8 cellular contexts compared by ENCODE assay signal in genomic region chr10:101065479-101066145, GRCh38. TPM values are rescaled to one million over a fixed set of nuclear protein-coding genes. Genes with fewer than 3 reads are reported as not detected.
DNase-seq lines count a peak whose midpoint lies in the region; ATAC-seq and TF ChIP-seq lines count a peak whose summit lies in the region.

No MANE protein-coding gene starts in this region.

- H3K4me3 ChIP-seq in Caco-2 (ENCODE audit: low read depth, low read length) (peak overlapping the region; percentile 70), OCI-LY3 (ENCODE audit: low read length) (peak overlapping the region; percentile 82), fibroblast of lung (replicated peaks in 1 of 4; ENCODE audit: control extremely low read depth in 1 of 4, insufficient read depth in 1 of 4, low read depth in 3 of 4, low read length in 4 of 4) (peak overlapping the region in 3 of 4 experiments; percentile 22 to 65 (median 61)), sigmoid colon (peak overlapping the region in 2 of 4 donors; percentile 45 to 47)

- H3K4me1 ChIP-seq in Caco-2 (peaks cover 30% of the 10 kb centered on the region), OCI-LY3 (ENCODE audit: low read length) (peaks cover 29% of the 10 kb centered on the region), fibroblast of lung (ENCODE audit: control insufficient read depth, extremely low read depth, insufficient read depth, low read length) (peaks cover 11% of the 10 kb centered on the region), sigmoid colon (peaks cover 0 to 54% (median 46%) of the 10 kb centered on the region in 4 donors)

- TF ChIP-seq EP300 in sigmoid colon (IDR thresholded peaks at IDR 0.05): no peak

- CTCF ChIA-PET in Caco-2 (lab: Charles Lee): interaction anchor here (0.6 to 5.0 kb wide), 7 partner anchors 8 to 77 kb away, joined by 3 to 47 read pairs (median 5); no protein-coding TSS in a partner anchor

- H3K9ac ChIP-seq in OCI-LY3 (ENCODE audit: low read length): no peak overlapping the region
- peak overlapping the region; percentile 56 for H3K9ac ChIP-seq in fibroblast of lung (ENCODE audit: insufficient read depth, low read length)

- no peak overlapping the region for H2AFZ ChIP-seq in OCI-LY3 (ENCODE audit: low read depth, low read length)
- peak overlapping the region; percentile 34 for H2AFZ ChIP-seq in fibroblast of lung (ENCODE audit: low read length)

- H3K36me3 ChIP-seq in Caco-2 (ENCODE audit: control insufficient read depth, insufficient read depth, low read length): no peaks in the 10 kb centered on the region; the same call in 1 of the 2 replicates
- H3K36me3 ChIP-seq in OCI-LY3 (replicated peaks; ENCODE audit: low read depth, low read length): no peaks in the 10 kb centered on the region
- no peaks in the 10 kb centered on the region for H3K36me3 ChIP-seq in fibroblast of lung (ENCODE audit: control insufficient read depth, insufficient read depth, low read length)
- no peaks in the 10 kb centered on the region for H3K36me3 ChIP-seq in sigmoid colon

- H3K9me3 ChIP-seq in Caco-2 (no peaks in the 10 kb centered on the region), OCI-LY3 (ENCODE audit: insufficient read depth, low read length) (no peaks in the 10 kb centered on the region), fibroblast of lung (ENCODE audit: control insufficient read depth, insufficient read depth, low read depth, low read length) (no peaks in the 10 kb centered on the region), sigmoid colon (no peaks in the 10 kb centered on the region)

- peaks cover 22% of the 10 kb centered on the region for H3K4me1 Mint-ChIP-seq in Caco-2 (ENCODE audit: low read depth, unreplicated experiment)

- H3K4me3 Mint-ChIP-seq in Caco-2 (ENCODE audit: unreplicated experiment): peak overlapping the region; percentile 96

- no peaks in the 10 kb centered on the region for H3K27me3 ChIP-seq in Caco-2 (replicated peaks; ENCODE audit: control insufficient read depth, insufficient read depth, low read length)
- no peaks in the 10 kb centered on the region; the same call in 1 of the 2 replicates for H3K27me3 ChIP-seq in OCI-LY3 (ENCODE audit: low read depth, low read length)
- no peaks in the 10 kb centered on the region for H3K27me3 ChIP-seq in fibroblast of lung (ENCODE audit: control insufficient read depth, insufficient read depth, low read length)
- H3K27me3 ChIP-seq in sigmoid colon: peaks cover 17 to 57% (median 50%) of the 10 kb centered on the region in 3 donors

- H4K20me1 ChIP-seq in OCI-LY3 (ENCODE audit: insufficient read depth, low read length) (no peaks in the 10 kb centered on the region), fibroblast of lung (ENCODE audit: control insufficient read depth, extremely low read depth, insufficient read depth, low read length) (no peaks in the 10 kb centered on the region)

- BruUV-seq in Caco-2 (replicated peaks; lab: Mats Ljungman, UMichigan): TSS peak; percentile 85

- H3K9me3 Mint-ChIP-seq in Caco-2 (ENCODE audit: unreplicated experiment): no peaks in the 10 kb centered on the region

- peak overlapping the region; percentile 98 for H3K27ac Mint-ChIP-seq in Caco-2 (ENCODE audit: unreplicated experiment)

- no peak for TF ChIP-seq POLR2A in sigmoid colon (IDR thresholded peaks at IDR 0.05)

- H3K79me2 ChIP-seq in OCI-LY3 (ENCODE audit: low read length) (no peaks in the 10 kb centered on the region), fibroblast of lung (ENCODE audit: control insufficient read depth, insufficient read depth, low read length) (peaks cover 5% of the 10 kb centered on the region)

- ATAC-seq in HG03354 (IDR thresholded peaks at IDR 0.05; ENCODE audit: poor library complexity, severe bottlenecking, unreplicated experiment): no peak

- H3K36me3 Mint-ChIP-seq in Caco-2 (ENCODE audit: insufficient read depth, unreplicated experiment): peaks cover 47% of the 10 kb centered on the region

- DNase-seq in Caco-2 (no peak), fibroblast of lung (ENCODE audit: low read depth in 2 of 2) (peak in 1 of 2 donors; percentile 75), sigmoid colon (no peak), NCI-H187 treated with DMSO at 0.1 percent for 48 hours (lab: John Stamatoyannopoulos, UW) (no peak)
- no peak for DNase-seq in stimulated activated CD4-positive, alpha-beta T cell treated with anti-CD3 and anti-CD28 coated beads, Interleukin-12 subunit alpha, Interleukin-12 subunit beta, amount 100 ng/mL, for 4 hours
- DNase-seq in activated effector memory CD4-positive, alpha-beta T cell treated with anti-CD3 and anti-CD28 coated beads, Interleukin-2, amount 50 U/mL, for 16 hours: no peak

- 62 to 71% methylated on average over 3 of the region's 3 CpGs for WGBS in sigmoid colon, 2 donors

- H3K27me3 Mint-ChIP-seq in Caco-2 (ENCODE audit: insufficient read depth, unreplicated experiment): no peaks in the 10 kb centered on the region

- intact Hi-C loops in Caco-2 (cut with micrococcal nuclease; ENCODE audit: unreplicated experiment): loop anchor here (1.0 to 5.0 kb wide), 3 partner anchors 24 to 67 kb away; partner anchors contain the start of genes LZTS2, PDZD7 and SFXN3
- intact Hi-C loops in sigmoid colon (cut with DNase I): loop anchor here (5.0 kb wide), 1 partner anchor 33 kb away; the partner anchor contains the start of genes PDZD7 and SFXN3

- peak overlapping the region; percentile 95 for H3K4me2 ChIP-seq in OCI-LY3 (ENCODE audit: low read length)
- peak overlapping the region; percentile 76 for H3K4me2 ChIP-seq in fibroblast of lung (ENCODE audit: extremely low read depth, insufficient read depth, low read length)

- POLR2A ChIA-PET in Caco-2 (lab: Charles Lee): interaction anchor here (1.0 kb wide), 1 partner anchor 22 kb away, joined by 4 read pairs; no protein-coding TSS in a partner anchor

- no peak for TF ChIP-seq CTCF in Caco-2 (IDR thresholded peaks at IDR 0.05; ENCODE audit: insufficient read depth in 1 of 2, low read depth in 1 of 2, low read length in 1 of 2, severe bottlenecking in 1 of 2, unreplicated experiment in 1 of 2)
- TF ChIP-seq CTCF in OCI-LY3 (IDR thresholded peaks at IDR 0.05; ENCODE audit: low read depth, low read length): no peak
- no peak for TF ChIP-seq CTCF in fibroblast of lung (conservative IDR thresholded peaks at IDR 0.05 in 1 of 2, IDR thresholded peaks at IDR 0.05 in 1 of 2; ENCODE audit: low read depth in 1 of 2, low read length in 2 of 2)
- no peak for TF ChIP-seq CTCF in sigmoid colon (IDR thresholded peaks at IDR 0.05)

- H3K27ac ChIP-seq in OCI-LY3 (ENCODE audit: low read length): no peak overlapping the region
- peak overlapping the region; percentile 48 for H3K27ac ChIP-seq in fibroblast of lung (ENCODE audit: insufficient read depth, low read length)
- peak overlapping the region in 3 of 4 donors; percentile 41 to 62 (median 59) for H3K27ac ChIP-seq in sigmoid colon

RNA-seq across cellular contexts. Expression of gene KAZALD1, which starts 3.8 kb away (rescaled TPM):
- 41.3 and 42.3 TPM in 2 replicates for total RNA-seq in Caco-2 (2022)
- 14.4 and 19.8 TPM in 2 replicates for total RNA-seq in fibroblast of lung
- polyA plus RNA-seq in fibroblast of lung: 4.6 and 15.3 TPM in 2 replicates
- polyA plus RNA-seq in fibroblast of lung (2012): 6.7 and 26.3 TPM in 2 replicates
- polyA minus RNA-seq in fibroblast of lung (ENCODE audit: low replicate concordance): 17.1 and 35.7 TPM in 2 replicates
- 1 to 10 TPM in 3 of 4 donors, under 1 TPM in 1; 0.49 to 3.9 (median 3.0) TPM for total RNA-seq in sigmoid colon
- 10 to 100 TPM; 15.6 to 40.2 (median 25.7) TPM for polyA plus RNA-seq in sigmoid colon

RNA-seq across cellular contexts. Expression of gene SFXN3, which starts 34.6 kb away (rescaled TPM):
- 23.4 and 30.3 TPM in 2 replicates for total RNA-seq in Caco-2 (2022)
- 39.3 and 55.0 TPM in 2 replicates for total RNA-seq in fibroblast of lung
- 79.3 and 90.9 TPM in 2 replicates for polyA plus RNA-seq in fibroblast of lung
- polyA plus RNA-seq in fibroblast of lung (2012): 48.7 and 51.3 TPM in 2 replicates
- polyA minus RNA-seq in fibroblast of lung (ENCODE audit: low replicate concordance): 125 and 157 TPM in 2 replicates
- total RNA-seq in sigmoid colon: 10 to 100 TPM; 17.5 to 57.1 (median 43.5) TPM
- 10 to 100 TPM in 2 of 3 donors, 1 to 10 TPM in 1; 9.5 to 16.9 (median 11.4) TPM for polyA plus RNA-seq in sigmoid colon

RNA-seq across cellular contexts. Expression of gene PDZD7, which starts 34.7 kb away (rescaled TPM):
- total RNA-seq in Caco-2 (2022) (1.4 and 1.5 TPM in 2 replicates), fibroblast of lung (1.3 TPM in 2 replicates), sigmoid colon (1 to 10 TPM in 3 of 4 donors, under 1 TPM in 1; 0.16 to 2.4 (median 1.3) TPM)
- polyA plus RNA-seq in fibroblast of lung (0.42 and 0.50 TPM in 2 replicates), sigmoid colon (under 1 TPM in 2 of 3 donors, not detected in 1; 0.60 to 0.70 TPM)
- 1.0 and 1.4 TPM in 2 replicates for polyA plus RNA-seq in fibroblast of lung (2012)
- 0.08 TPM in 1 of 2 replicates, not detected in the other for polyA minus RNA-seq in fibroblast of lung (ENCODE audit: low replicate concordance)
